In the genomic region with DNA sequence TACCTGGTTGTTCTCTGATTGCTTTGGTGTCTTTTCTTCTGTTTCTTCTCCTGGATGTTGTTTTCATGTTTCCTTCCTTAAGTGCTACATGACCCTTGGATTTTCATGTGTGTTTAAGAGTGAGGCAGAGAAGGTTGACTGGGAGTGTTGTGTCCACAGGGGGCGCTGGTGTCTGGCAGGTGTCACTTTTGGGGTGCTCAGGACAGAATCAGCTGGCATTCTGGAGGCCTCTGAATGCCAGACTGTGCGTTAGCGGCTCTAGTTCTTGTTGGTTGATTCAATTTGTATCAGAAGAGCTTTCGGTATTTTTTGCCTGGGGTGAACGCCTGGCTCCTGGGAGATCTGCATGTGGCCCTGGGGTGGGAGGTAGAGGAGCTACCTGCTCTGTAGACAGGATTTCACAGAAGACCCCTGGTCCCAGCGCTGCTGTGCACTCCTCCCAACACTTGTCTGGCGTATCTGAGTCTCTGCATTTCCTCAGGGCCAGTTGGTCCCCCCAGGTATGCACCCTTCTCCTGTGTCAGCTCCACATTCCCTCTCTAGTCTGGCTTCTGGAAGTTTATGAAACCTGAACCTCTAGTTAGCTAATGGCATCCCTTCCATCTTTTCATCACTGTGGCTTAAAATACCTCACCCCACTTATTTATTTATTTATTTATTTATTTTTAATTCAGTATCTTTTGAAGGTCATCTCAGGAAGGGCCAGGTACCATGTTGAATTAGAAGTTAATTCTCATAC, we compare ENCODE assay signal across 14 cellular contexts. TPM values are rescaled to one million over a fixed set of nuclear protein-coding genes. Genes with fewer than 3 reads are reported as not detected.
DNase-seq lines count a peak whose midpoint lies in the region; ATAC-seq, FAIRE-seq and TF ChIP-seq lines count a peak whose summit lies in the region.
"Had no signal": no experiment of that assay in that cellular context is flagged by ENCODE, and none has a peak within 500 bp of the region (broad histone marks: within the 10 kb centered on the region; RNA-seq: fewer than 3 reads in every experiment).

No MANE protein-coding gene starts in this region.

- no peaks in the 10 kb centered on the region for H3K9me2 ChIP-seq in SU-DHL-6 (replicated peaks; ENCODE audit: insufficient read depth, low read length)

- no peaks in the 10 kb centered on the region for H4K20me1 ChIP-seq in SU-DHL-6 (ENCODE audit: low read depth, low read length)
- H4K20me1 ChIP-seq: BLaER1 treated with 17β-estradiol and CSF1 and Interleukin-3, amounts not matched to agents 10 nM and 100 nM had no signal

- H3K27me3 ChIP-seq in SU-DHL-6 (ENCODE audit: low read length), result no peaks in the 10 kb centered on the region

- no peaks in the 10 kb centered on the region for H3K27me3 Mint-ChIP-seq in glutamatergic neuron (ENCODE audit: unreplicated experiment)

- H3K4me3 Mint-ChIP-seq in glutamatergic neuron (ENCODE audit: unreplicated experiment), result no peak overlapping the region
- H3K4me3 Mint-ChIP-seq: naive thymus-derived CD8-positive, alpha-beta T cell had no signal

- H3K9me3 Mint-ChIP-seq in glutamatergic neuron (ENCODE audit: unreplicated experiment), result peaks cover 1% of the 10 kb centered on the region
- H3K9me3 Mint-ChIP-seq: activated naive CD4-positive, alpha-beta T cell treated with anti-CD3 and anti-CD28 coated beads, Interleukin-2, amount 50 U/mL, for 72 hours; naive thymus-derived CD8-positive, alpha-beta T cell had no signal

- H3F3A ChIP-seq in SU-DHL-6 (ENCODE audit: insufficient read depth), result no peaks in the 10 kb centered on the region

- TF ChIP-seq CTCF in AG09309 (IDR thresholded peaks at IDR 0.05; ENCODE audit: control insufficient read depth, insufficient read depth, low read depth, low read length, missing control alignments), result peak; percentile 27
- peak; percentile 39; the same call in 1 of the 2 replicates for TF ChIP-seq CTCF in GM12874 (IDR thresholded peaks at IDR 0.05; ENCODE audit: insufficient read depth, low read depth, low read length)
- peak; percentile 16 for TF ChIP-seq CTCF in SU-DHL-6 (IDR thresholded peaks at IDR 0.05; ENCODE audit: insufficient read depth, low read length, poor library complexity, severe bottlenecking)
- peak; percentile 28 for TF ChIP-seq CTCF in glutamatergic neuron (IDR thresholded peaks at IDR 0.05; ENCODE audit: partially characterized antibody, unreplicated experiment)

- no peaks in the 10 kb centered on the region for H3K36me3 Mint-ChIP-seq in glutamatergic neuron (ENCODE audit: unreplicated experiment)
- H3K36me3 Mint-ChIP-seq: activated naive CD4-positive, alpha-beta T cell treated with anti-CD3 and anti-CD28 coated beads, Interleukin-2, amount 50 U/mL, for 72 hours; naive thymus-derived CD8-positive, alpha-beta T cell had no signal

- H3K79me2 ChIP-seq in SU-DHL-6 (ENCODE audit: insufficient read depth, low read length), result no peaks in the 10 kb centered on the region

- H2AFZ ChIP-seq in SU-DHL-6 (ENCODE audit: low read depth, low read length, severe bottlenecking), result no peak overlapping the region

- no peak overlapping the region for H3K27ac ChIP-seq in SU-DHL-6 (ENCODE audit: low read depth, low read length)
- H3K27ac ChIP-seq: BLaER1 treated with 17β-estradiol and CSF1 and Interleukin-3, amounts not matched to agents 10 nM and 100 nM; gastroesophageal sphincter had no signal

- H3K9ac ChIP-seq in SU-DHL-6 (ENCODE audit: low read length), result no peak overlapping the region
- H3K9ac ChIP-seq: BLaER1 treated with 17β-estradiol and CSF1 and Interleukin-3, amounts not matched to agents 10 nM and 100 nM had no signal

- ATAC-seq in GM18502 (IDR thresholded peaks at IDR 0.05; ENCODE audit: poor library complexity, unreplicated experiment), result no peak
- ATAC-seq: activated naive CD4-positive, alpha-beta T cell treated with anti-CD3 and anti-CD28 coated beads, Interleukin-2, amount 50 U/mL, for 72 hours; gastroesophageal sphincter; naive thymus-derived CD8-positive, alpha-beta T cell; Panc1 had no signal

- peak overlapping the region; percentile 8 for H3K27ac Mint-ChIP-seq in glutamatergic neuron (ENCODE audit: unreplicated experiment)
- H3K27ac Mint-ChIP-seq: activated naive CD4-positive, alpha-beta T cell treated with anti-CD3 and anti-CD28 coated beads, Interleukin-2, amount 50 U/mL, for 72 hours; naive thymus-derived CD8-positive, alpha-beta T cell had no signal

- H3K9me3 ChIP-seq in SU-DHL-6 (ENCODE audit: insufficient read depth, low read length), result no peaks in the 10 kb centered on the region
- H3K9me3 ChIP-seq: gastroesophageal sphincter had no signal

- DNase-seq in AG09309 (ENCODE audit: low read depth), result no peak
- DNase-seq in glutamatergic neuron, result no peak
- DNase-seq in HTR-8/SVneo (ENCODE audit: insufficient read length, low spot score), result no peak
- DNase-seq in epidermal melanocyte (ENCODE audit: insufficient read length, low spot score), result no peak
- DNase-seq in effector CD8-positive, alpha-beta T cell (lab: John Stamatoyannopoulos, UW), result no peak
- DNase-seq: dermis blood vessel endothelial cell; naive thymus-derived CD8-positive, alpha-beta T cell had no signal

- no peak overlapping the region for H3K4me3 ChIP-seq in AG09309 (ENCODE audit: control insufficient read depth, low read depth, low read length)
- H3K4me3 ChIP-seq in SU-DHL-6 (ENCODE audit: insufficient read depth, low read length, poor library complexity, severe bottlenecking), result no peak overlapping the region
- H3K4me3 ChIP-seq: BLaER1 treated with 17β-estradiol and CSF1 and Interleukin-3, amounts not matched to agents 10 nM and 100 nM; gastroesophageal sphincter had no signal

- FAIRE-seq in HTR-8/SVneo (lab: Jason Lieb, UNC), result no peak

- no peaks in the 10 kb centered on the region for H3K36me3 ChIP-seq in SU-DHL-6 (ENCODE audit: low read length)
- H3K36me3 ChIP-seq: BLaER1 treated with 17β-estradiol and CSF1 and Interleukin-3, amounts not matched to agents 10 nM and 100 nM; gastroesophageal sphincter had no signal

- H3K4me2 ChIP-seq in SU-DHL-6 (ENCODE audit: low read depth, low read length, poor library complexity, severe bottlenecking), result no peak overlapping the region
- H3K4me2 ChIP-seq: BLaER1 treated with 17β-estradiol and CSF1 and Interleukin-3, amounts not matched to agents 10 nM and 100 nM had no signal

- H3K4me1 Mint-ChIP-seq in glutamatergic neuron (ENCODE audit: low read depth, unreplicated experiment), result peaks cover 21% of the 10 kb centered on the region
- H3K4me1 Mint-ChIP-seq: naive thymus-derived CD8-positive, alpha-beta T cell had no signal

RNA-seq across cellular contexts. Expression of gene GREB1, which starts 1.1 kb away (rescaled TPM):
- total RNA-seq in glutamatergic neuron (ENCODE audit: unreplicated experiment), result 134 TPM
